Comparison of ENCODE assay signal across 15 cellular contexts in the genomic region with DNA sequence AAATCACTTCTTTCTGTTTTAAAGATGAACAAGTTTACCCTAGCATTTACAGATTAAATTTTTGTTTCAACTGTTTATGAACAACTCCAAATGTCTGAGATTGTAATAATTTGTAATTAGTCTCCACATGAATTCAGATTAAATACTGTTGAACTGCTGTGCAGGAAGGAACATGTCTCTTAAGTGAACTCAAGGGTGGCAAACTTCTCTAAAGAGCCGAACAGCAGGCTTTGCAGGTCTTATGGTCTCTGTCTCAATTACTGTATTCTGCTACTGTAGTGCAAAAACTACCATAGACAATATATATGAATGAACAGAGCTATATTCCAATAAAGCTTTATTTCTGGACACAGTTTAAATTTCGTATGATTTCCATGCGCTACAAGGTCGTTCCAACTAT. TPM values are rescaled to one million over a fixed set of nuclear protein-coding genes. Genes with fewer than 3 reads are reported as not detected.
DNase-seq lines count a peak whose midpoint lies in the region; ATAC-seq and TF ChIP-seq lines count a peak whose summit lies in the region.
"Had no signal": no experiment of that assay in that cellular context is flagged by ENCODE, and none has a peak within 500 bp of the region (broad histone marks: within the 10 kb centered on the region; RNA-seq: fewer than 3 reads in every experiment).

No MANE protein-coding gene starts in this region.

- peaks cover 23 to 35% of the 10 kb centered on the region in 2 donors for H3K36me3 Mint-ChIP-seq in CD4-positive, alpha-beta memory T cell
- peaks cover 12% of the 10 kb centered on the region for H3K36me3 Mint-ChIP-seq in activated naive CD8-positive, alpha-beta T cell treated with anti-CD3 and anti-CD28 coated beads, Interleukin-2, amount 50 U/mL, for 24 hours (ENCODE audit: low read depth)
- H3K36me3 Mint-ChIP-seq in memory B cell: peaks cover 10% of the 10 kb centered on the region

- peaks cover 57 to 95% (median 76%) of the 10 kb centered on the region in 4 donors for H3K4me1 Mint-ChIP-seq in CD4-positive, alpha-beta memory T cell
- peaks cover 82% of the 10 kb centered on the region for H3K4me1 Mint-ChIP-seq in activated naive CD8-positive, alpha-beta T cell treated with anti-CD3 and anti-CD28 coated beads, Interleukin-2, amount 50 U/mL, for 24 hours
- peaks cover 37% of the 10 kb centered on the region for H3K4me1 Mint-ChIP-seq in memory B cell

- H3K4me1 ChIP-seq in A673 (ENCODE audit: insufficient read depth, low read length, poor library complexity, severe bottlenecking): peaks cover 18% of the 10 kb centered on the region
- peaks cover 89% of the 10 kb centered on the region for H3K4me1 ChIP-seq in CD4-positive, alpha-beta memory T cell (ENCODE audit: insufficient read depth, low read length)

- no peaks in the 10 kb centered on the region for H3K36me3 ChIP-seq in A673 (ENCODE audit: insufficient read depth, low read length, poor library complexity, severe bottlenecking)
- no peaks in the 10 kb centered on the region for H3K36me3 ChIP-seq in CD4-positive, alpha-beta memory T cell (ENCODE audit: insufficient read depth, low read length)

- no peak for TF ChIP-seq CTCF in A673 (conservative IDR thresholded peaks at IDR 0.05; ENCODE audit: low read depth, low read length)

- POLR2A ChIA-PET in A673 (lab: Charles Lee; ENCODE audit: low non-redundant PET): no interaction called here
- POLR2A ChIA-PET in CD4-positive, alpha-beta memory T cell (lab: Charles Lee; ENCODE audit: partially characterized antibody): interaction anchor here (1.2 kb wide), 1 partner anchor 124 kb away, joined by 4 read pairs; a partner anchor contains a TSS

- no peak overlapping the region for H3K27ac ChIP-seq in A673 (ENCODE audit: low read depth, low read length, poor library complexity, severe bottlenecking)
- H3K27ac ChIP-seq in CD4-positive, alpha-beta memory T cell (ENCODE audit: low read depth, low read length): no peak overlapping the region
- H3K27ac ChIP-seq: BLaER1 had no signal

- no peaks in the 10 kb centered on the region for H3K27me3 Mint-ChIP-seq in CD4-positive, alpha-beta memory T cell
- H3K27me3 Mint-ChIP-seq in activated naive CD8-positive, alpha-beta T cell treated with anti-CD3 and anti-CD28 coated beads, Interleukin-2, amount 50 U/mL, for 24 hours: no peaks in the 10 kb centered on the region
- H3K27me3 Mint-ChIP-seq in memory B cell: no peaks in the 10 kb centered on the region

- H3K4me3 Mint-ChIP-seq in CD4-positive, alpha-beta memory T cell: peak overlapping the region in 5 of 8 donors; percentile 25 to 54 (median 33)
- H3K4me3 Mint-ChIP-seq in activated naive CD8-positive, alpha-beta T cell treated with anti-CD3 and anti-CD28 coated beads, Interleukin-2, amount 50 U/mL, for 24 hours: no peak overlapping the region
- H3K4me3 Mint-ChIP-seq in memory B cell: no peak overlapping the region

- no peaks in the 10 kb centered on the region for H3K27me3 ChIP-seq in A673 (replicated peaks; ENCODE audit: insufficient read depth, low read depth, low read length, poor library complexity)
- no peaks in the 10 kb centered on the region for H3K27me3 ChIP-seq in CD4-positive, alpha-beta memory T cell (ENCODE audit: insufficient read depth, low read length)
- H3K27me3 ChIP-seq: BLaER1 had no signal

- no peak overlapping the region for H3K4me3 ChIP-seq in A673 (ENCODE audit: low read depth, low read length, poor library complexity, severe bottlenecking)
- H3K4me3 ChIP-seq in CD4-positive, alpha-beta memory T cell (ENCODE audit: low read length in 2 of 2): no peak overlapping the region
- H3K4me3 ChIP-seq: BLaER1 had no signal

- peaks cover 0 to 2% (median 0%) of the 10 kb centered on the region in 8 donors for H3K9me3 Mint-ChIP-seq in CD4-positive, alpha-beta memory T cell
- H3K9me3 Mint-ChIP-seq in activated naive CD8-positive, alpha-beta T cell treated with anti-CD3 and anti-CD28 coated beads, Interleukin-2, amount 50 U/mL, for 24 hours: no peaks in the 10 kb centered on the region
- no peaks in the 10 kb centered on the region for H3K9me3 Mint-ChIP-seq in memory B cell

- DNase-seq in A673 (ENCODE audit: low spot score) (peak; percentile 56), memory B cell (ENCODE audit: low spot score in 2 of 2) (no peak), NOMO-1 (lab: John Stamatoyannopoulos, UW; ENCODE audit: unreplicated experiment in 2 of 2) (no peak)
- no peak for DNase-seq in CD4-positive, alpha-beta memory T cell
- no peak for DNase-seq in activated naive CD8-positive, alpha-beta T cell treated with anti-CD3 and anti-CD28 coated beads, Interleukin-2, amount 50 U/mL, for 24 hours
- DNase-seq: DMS53, HCEC 1CT, IMR-90, NCI-H1417 treated with DMSO at 0.1 percent for 48 hours, NCI-H2029, NCI-H510A, SIG-M5 had no signal

- CTCF ChIA-PET in A673 (lab: Charles Lee): interaction anchor here (0.7 kb wide), 1 partner anchor 539 kb away, joined by 12 read pairs; no protein-coding TSS in a partner anchor
- CTCF ChIA-PET in CD4-positive, alpha-beta memory T cell (lab: Charles Lee; ENCODE audit: partially characterized antibody): interaction anchor here (1.1 to 1.2 kb wide), 2 partner anchors 8 to 11 kb away, joined by 3 read pairs; no protein-coding TSS in a partner anchor

- BruUV-seq in A673 (replicated peaks; lab: Mats Ljungman, UMichigan): no TSS peak

- H3K9me3 ChIP-seq in A673 (ENCODE audit: low read depth, low read length, poor library complexity, severe bottlenecking): no peaks in the 10 kb centered on the region
- no peaks in the 10 kb centered on the region for H3K9me3 ChIP-seq in CD4-positive, alpha-beta memory T cell (ENCODE audit: control insufficient read depth in 1 of 2, low read length in 2 of 2)

- ATAC-seq in activated naive CD8-positive, alpha-beta T cell treated with anti-CD3 and anti-CD28 coated beads, Interleukin-2, amount 50 U/mL, for 24 hours: no peak
- ATAC-seq in memory B cell (ENCODE audit: low read depth): peak; percentile 42
- ATAC-seq in HG02884 (IDR thresholded peaks at IDR 0.05; ENCODE audit: unreplicated experiment): no peak
- no peak for ATAC-seq in HG03565 (IDR thresholded peaks at IDR 0.05; ENCODE audit: unreplicated experiment)

- H3K27ac Mint-ChIP-seq in CD4-positive, alpha-beta memory T cell: no peak overlapping the region
- H3K27ac Mint-ChIP-seq in activated naive CD8-positive, alpha-beta T cell treated with anti-CD3 and anti-CD28 coated beads, Interleukin-2, amount 50 U/mL, for 24 hours: peak overlapping the region; percentile 13
- H3K27ac Mint-ChIP-seq in memory B cell: peak overlapping the region; percentile 17

- intact Hi-C loops in A673 (cut with micrococcal nuclease; ENCODE audit: unreplicated experiment): no loop called here
- intact Hi-C loops in CD4-positive, alpha-beta memory T cell (cut with micrococcal nuclease): no loop called here

RNA-seq across cellular contexts. Expression of a gene that starts 6.6 kb away (rescaled TPM):
- 18.3 and 18.7 TPM in 2 replicates for total RNA-seq in A673 (2021)
- 10 to 100 TPM; 58.7 to 60.2 TPM for total RNA-seq in CD4-positive, alpha-beta memory T cell
- polyA plus RNA-seq in CD4-positive, alpha-beta memory T cell: 10 to 100 TPM; 41.1 to 52.0 TPM

RNA-seq across cellular contexts. Expression of a gene that starts 46.4 kb away (rescaled TPM):
- total RNA-seq in A673 (2021): 57.2 and 59.2 TPM in 2 replicates
- 1 to 10 TPM; 8.7 to 9.8 TPM for total RNA-seq in CD4-positive, alpha-beta memory T cell
- 1 to 10 TPM; 7.2 to 9.5 TPM for polyA plus RNA-seq in CD4-positive, alpha-beta memory T cell

Comparison
In these comparisons a context has a peak if more than half of its experiments do, and no peak if none do; other contexts are left out.
1. H3K27ac Mint-ChIP-seq: peak in activated naive CD8-positive, alpha-beta T cell treated with anti-CD3 and anti-CD28 coated beads, Interleukin-2, amount 50 U/mL, for 24 hours (single experiment) and memory B cell (single experiment); none in CD4-positive, alpha-beta memory T cell (0 of 7).
2. H3K4me3 Mint-ChIP-seq: peak in CD4-positive, alpha-beta memory T cell (5 of 8); none in activated naive CD8-positive, alpha-beta T cell treated with anti-CD3 and anti-CD28 coated beads, Interleukin-2, amount 50 U/mL, for 24 hours (single experiment) and memory B cell (single experiment).